Comparison of ENCODE assay signal across 1 cellular context in the genomic region with DNA sequence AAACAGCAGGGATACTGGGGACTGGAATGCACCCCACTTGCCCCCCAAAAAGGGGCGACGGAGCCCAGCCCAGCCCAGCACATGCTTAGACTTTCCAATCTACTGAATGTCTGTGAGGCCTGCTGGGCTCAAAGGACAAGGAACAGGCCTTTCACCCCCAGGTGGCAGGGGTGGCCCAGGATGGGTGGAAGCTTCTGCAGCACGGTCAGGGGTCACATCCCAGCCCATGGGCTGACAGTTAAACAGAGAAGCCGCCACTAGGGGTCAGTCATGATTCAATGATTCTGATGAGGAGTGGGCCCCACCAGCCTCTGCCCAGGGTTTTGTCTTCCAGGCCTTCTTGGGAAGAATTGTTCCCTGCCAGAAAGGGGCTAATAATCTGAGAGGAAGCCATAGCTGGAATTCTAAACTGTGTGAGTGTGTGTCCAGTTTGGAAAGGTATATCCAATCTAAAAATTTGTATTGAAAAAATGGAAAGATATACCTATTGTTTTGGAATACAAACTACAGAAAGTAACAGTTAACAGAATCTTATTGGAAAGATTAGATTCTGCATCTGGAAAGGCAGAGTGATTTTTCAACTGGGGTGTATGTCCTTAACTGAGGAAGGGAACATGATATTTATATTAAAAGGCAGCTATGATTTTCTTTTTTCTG.
TF ChIP-seq lines count a peak whose summit lies in the region.

No MANE protein-coding gene starts in this region.

TF ChIP-seq in HEK293, 187 proteins besides CTCF, POLR2A, EP300 and RAD21 (continued from another document):
- TF ChIP-seq, protein P1, sequence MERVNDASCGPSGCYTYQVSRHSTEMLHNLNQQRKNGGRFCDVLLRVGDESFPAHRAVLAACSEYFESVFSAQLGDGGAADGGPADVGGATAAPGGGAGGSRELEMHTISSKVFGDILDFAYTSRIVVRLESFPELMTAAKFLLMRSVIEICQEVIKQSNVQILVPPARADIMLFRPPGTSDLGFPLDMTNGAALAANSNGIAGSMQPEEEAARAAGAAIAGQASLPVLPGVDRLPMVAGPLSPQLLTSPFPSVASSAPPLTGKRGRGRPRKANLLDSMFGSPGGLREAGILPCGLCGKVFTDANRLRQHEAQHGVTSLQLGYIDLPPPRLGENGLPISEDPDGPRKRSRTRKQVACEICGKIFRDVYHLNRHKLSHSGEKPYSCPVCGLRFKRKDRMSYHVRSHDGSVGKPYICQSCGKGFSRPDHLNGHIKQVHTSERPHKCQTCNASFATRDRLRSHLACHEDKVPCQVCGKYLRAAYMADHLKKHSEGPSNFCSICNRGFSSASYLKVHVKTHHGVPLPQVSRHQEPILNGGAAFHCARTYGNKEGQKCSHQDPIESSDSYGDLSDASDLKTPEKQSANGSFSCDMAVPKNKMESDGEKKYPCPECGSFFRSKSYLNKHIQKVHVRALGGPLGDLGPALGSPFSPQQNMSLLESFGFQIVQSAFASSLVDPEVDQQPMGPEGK (tag by site-specific recombination; IDR thresholded peaks at IDR 0.05), result peak; percentile 29; the same call in 1 of the 2 replicates
